34 cellular contexts compared by ENCODE assay signal in the genomic region with DNA sequence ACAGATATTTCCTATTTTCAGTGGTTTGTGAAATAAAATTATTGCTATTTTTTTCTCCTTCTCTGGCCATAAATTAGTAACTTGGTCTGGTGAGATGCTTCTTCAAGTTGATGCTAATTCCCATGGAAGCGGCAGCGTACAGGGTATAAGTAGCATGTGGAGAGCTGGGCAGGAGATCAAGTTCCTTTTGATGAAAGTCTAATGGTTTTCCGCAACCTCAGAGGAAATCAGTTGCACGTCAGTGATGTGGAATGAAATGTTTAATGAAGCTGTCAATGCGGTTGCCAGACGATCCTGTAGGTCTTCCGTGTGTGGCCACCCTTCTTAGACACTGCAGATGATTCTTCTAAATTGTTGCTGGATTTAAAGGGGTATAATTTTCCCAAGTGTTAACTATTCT.
DNase-seq lines count a peak whose midpoint lies in the region; ATAC-seq, FAIRE-seq and TF ChIP-seq lines count a peak whose summit lies in the region.
"Had no signal": no experiment of that assay in that cellular context is flagged by ENCODE, and none has a peak within 500 bp of the region (broad histone marks: within the 10 kb centered on the region; RNA-seq: fewer than 3 reads in every experiment).

No MANE protein-coding gene starts in this region.

- no peaks in the 10 kb centered on the region for H3F3A ChIP-seq in neural progenitor cell (ENCODE audit: low read depth)

- FAIRE-seq in HTR-8/SVneo (lab: Jason Lieb, UNC), result no peak
- FAIRE-seq: A549, GM18507, GM19239, islet of Langerhans had no signal

- H3K4me1 ChIP-seq in neural progenitor cell, result no peaks in the 10 kb centered on the region
- H3K4me1 ChIP-seq: A549 had no signal

- no peaks in the 10 kb centered on the region for H3K36me3 Mint-ChIP-seq in neural progenitor cell
- H3K36me3 Mint-ChIP-seq: activated naive CD4-positive, alpha-beta T cell treated with anti-CD3 and anti-CD28 coated beads, Interleukin-2, amount 50 U/mL, for 24 hours; mesothelial cell of epicardium; naive B cell; stimulated activated memory B cell treated with anti-CD40 and anti-IgM and Interleukin-4, amounts not matched to agents 10 μg/mL and 1 μg/mL and 100 μg/mL, for 72 hours; type B pancreatic cell had no signal

- peaks cover 6% of the 10 kb centered on the region for H3K4me1 Mint-ChIP-seq in neural progenitor cell
- H3K4me1 Mint-ChIP-seq: activated CD4-positive, alpha-beta T cell treated with anti-CD3 and anti-CD28 coated beads for 36 hours; activated naive CD4-positive, alpha-beta T cell treated with anti-CD3 and anti-CD28 coated beads, Interleukin-2, amount 50 U/mL, for 24 hours; naive B cell; stimulated activated memory B cell treated with anti-CD40 and anti-IgM and Interleukin-4, amounts not matched to agents 10 μg/mL and 1 μg/mL and 100 μg/mL, for 72 hours had no signal

- H3K36me3 ChIP-seq in neural progenitor cell, result no peaks in the 10 kb centered on the region
- H3K36me3 ChIP-seq: cardiac muscle cell had no signal

- H3K4me3 Mint-ChIP-seq in neural progenitor cell, result peak overlapping the region; percentile 15
- H3K4me3 Mint-ChIP-seq: activated CD4-positive, alpha-beta T cell treated with anti-CD3 and anti-CD28 coated beads for 36 hours; activated CD8-positive, alpha-beta T cell treated with anti-CD3 and anti-CD28 coated beads, Interleukin-2, amount 10 ng/mL, durations not matched to agents 7 days and 5 days; activated naive CD4-positive, alpha-beta T cell treated with anti-CD3 and anti-CD28 coated beads, Interleukin-2, amount 50 U/mL, for 24 hours; CD4-positive, alpha-beta T cell; mesothelial cell of epicardium; naive B cell; stimulated activated memory B cell treated with anti-CD40 and anti-IgM and Interleukin-4, amounts not matched to agents 10 μg/mL and 1 μg/mL and 100 μg/mL, for 72 hours; type B pancreatic cell had no signal

- no peak overlapping the region for H3K27ac ChIP-seq in neural progenitor cell
- H3K27ac ChIP-seq: A549, cardiac muscle cell, epithelial cell of prostate had no signal

- DNase-seq in Ammon's horn (ENCODE audit: low spot score) (peak; percentile 14), NCI-H446 (lab: John Stamatoyannopoulos, UW) (peak; percentile 9 to 32), choroid plexus epithelial cell (ENCODE audit: low read depth) (peak; percentile 15), neural progenitor cell (ENCODE audit: low spot score) (peak; percentile 36), HTR-8/SVneo (ENCODE audit: insufficient read length, low spot score) (no peak)
- no peak for DNase-seq in activated T-cell treated with anti-CD3 and anti-CD28 coated beads, Interleukin-2, amount 50 U/mL, for 48 hours
- DNase-seq: activated CD4-positive, alpha-beta T cell treated with anti-CD3 and anti-CD28 coated beads for 36 hours; activated CD8-positive, alpha-beta T cell treated with anti-CD3 and anti-CD28 coated beads, Interleukin-2, amount 10 ng/mL, durations not matched to agents 7 days and 5 days; AML-193; CD4-positive, alpha-beta T cell; cortex of kidney; effector memory CD4-positive, alpha-beta T cell; glutamatergic neuron; GOT3; KG1; MM.1S; naive B cell; NCI-H1105 treated with DMSO at 0.1 percent for 48 hours; NCI-H1930; NCI-H226; T-helper 2 cell had no signal

- ATAC-seq in GM18498 (IDR thresholded peaks at IDR 0.05; ENCODE audit: unreplicated experiment), result no peak
- no peak for ATAC-seq in HG03354 (IDR thresholded peaks at IDR 0.05; ENCODE audit: poor library complexity, severe bottlenecking, unreplicated experiment)
- ATAC-seq: A549; activated CD4-positive, alpha-beta T cell treated with anti-CD3 and anti-CD28 coated beads for 36 hours; activated CD8-positive, alpha-beta T cell treated with anti-CD3 and anti-CD28 coated beads, Interleukin-2, amount 10 ng/mL, durations not matched to agents 7 days and 5 days; Right ventricle myocardium inferior; stimulated activated memory B cell treated with anti-CD40 and anti-IgM and Interleukin-4, amounts not matched to agents 10 μg/mL and 1 μg/mL and 100 μg/mL, for 72 hours had no signal

- H3K9me3 Mint-ChIP-seq in neural progenitor cell, result peaks cover 14% of the 10 kb centered on the region
- H3K9me3 Mint-ChIP-seq: CD4-positive, alpha-beta T cell; mesothelial cell of epicardium; stimulated activated memory B cell treated with anti-CD40 and anti-IgM and Interleukin-4, amounts not matched to agents 10 μg/mL and 1 μg/mL and 100 μg/mL, for 72 hours; type B pancreatic cell had no signal

- H3K9ac ChIP-seq in neural progenitor cell, result no peak overlapping the region

- H3K4me2 ChIP-seq in neural progenitor cell, result no peak overlapping the region
- H3K4me2 ChIP-seq: A549 had no signal

- no peak overlapping the region for H3K4me3 ChIP-seq in choroid plexus epithelial cell (ENCODE audit: low read depth, low read length)
- H3K4me3 ChIP-seq in neural progenitor cell, result no peak overlapping the region
- H3K4me3 ChIP-seq: A549, cardiac muscle cell had no signal

- H3K9me3 ChIP-seq in neural progenitor cell (ENCODE audit: low read depth), result no peaks in the 10 kb centered on the region
- H3K9me3 ChIP-seq: A549 had no signal

- no peak overlapping the region for H3K27ac Mint-ChIP-seq in neural progenitor cell
- H3K27ac Mint-ChIP-seq: activated CD4-positive, alpha-beta T cell treated with anti-CD3 and anti-CD28 coated beads for 36 hours; activated CD8-positive, alpha-beta T cell treated with anti-CD3 and anti-CD28 coated beads, Interleukin-2, amount 10 ng/mL, durations not matched to agents 7 days and 5 days; activated naive CD4-positive, alpha-beta T cell treated with anti-CD3 and anti-CD28 coated beads, Interleukin-2, amount 50 U/mL, for 24 hours; CD4-positive, alpha-beta T cell; mesothelial cell of epicardium; naive B cell; stimulated activated memory B cell treated with anti-CD40 and anti-IgM and Interleukin-4, amounts not matched to agents 10 μg/mL and 1 μg/mL and 100 μg/mL, for 72 hours; type B pancreatic cell had no signal

- H3K27me3 ChIP-seq in neural progenitor cell, result no peaks in the 10 kb centered on the region
- H3K27me3 ChIP-seq: cardiac muscle cell had no signal

- H3K79me2 ChIP-seq in neural progenitor cell (ENCODE audit: low read depth), result no peaks in the 10 kb centered on the region

- H4K20me1 ChIP-seq in neural progenitor cell (ENCODE audit: low read depth), result no peaks in the 10 kb centered on the region

- no peak overlapping the region for H2AFZ ChIP-seq in neural progenitor cell (replicated peaks)

- TF ChIP-seq CTCF in choroid plexus epithelial cell (conservative IDR thresholded peaks at IDR 0.05; ENCODE audit: low read depth, low read length) (no peak), neural progenitor cell (IDR thresholded peaks at IDR 0.05) (no peak)

- H3K27me3 Mint-ChIP-seq in neural progenitor cell (ENCODE audit: insufficient read depth, low read depth), result peaks cover 30% of the 10 kb centered on the region
- H3K27me3 Mint-ChIP-seq: activated CD4-positive, alpha-beta T cell treated with anti-CD3 and anti-CD28 coated beads for 36 hours; activated naive CD4-positive, alpha-beta T cell treated with anti-CD3 and anti-CD28 coated beads, Interleukin-2, amount 50 U/mL, for 24 hours; CD4-positive, alpha-beta T cell; naive B cell; stimulated activated memory B cell treated with anti-CD40 and anti-IgM and Interleukin-4, amounts not matched to agents 10 μg/mL and 1 μg/mL and 100 μg/mL, for 72 hours; type B pancreatic cell had no signal

Comparison
In these comparisons a context has a peak if more than half of its experiments do, and no peak if none do; other contexts are left out.
1. DNase-seq: peak in Ammon's horn (single experiment), NCI-H446 (2 of 2), choroid plexus epithelial cell (single experiment) and neural progenitor cell (single experiment); none in HTR-8/SVneo (single experiment) and activated T-cell treated with anti-CD3 and anti-CD28 coated beads, Interleukin-2, amount 50 U/mL, for 48 hours (0 of 2).